Comparison of ENCODE assay signal across 17 cellular contexts in the genomic region with DNA sequence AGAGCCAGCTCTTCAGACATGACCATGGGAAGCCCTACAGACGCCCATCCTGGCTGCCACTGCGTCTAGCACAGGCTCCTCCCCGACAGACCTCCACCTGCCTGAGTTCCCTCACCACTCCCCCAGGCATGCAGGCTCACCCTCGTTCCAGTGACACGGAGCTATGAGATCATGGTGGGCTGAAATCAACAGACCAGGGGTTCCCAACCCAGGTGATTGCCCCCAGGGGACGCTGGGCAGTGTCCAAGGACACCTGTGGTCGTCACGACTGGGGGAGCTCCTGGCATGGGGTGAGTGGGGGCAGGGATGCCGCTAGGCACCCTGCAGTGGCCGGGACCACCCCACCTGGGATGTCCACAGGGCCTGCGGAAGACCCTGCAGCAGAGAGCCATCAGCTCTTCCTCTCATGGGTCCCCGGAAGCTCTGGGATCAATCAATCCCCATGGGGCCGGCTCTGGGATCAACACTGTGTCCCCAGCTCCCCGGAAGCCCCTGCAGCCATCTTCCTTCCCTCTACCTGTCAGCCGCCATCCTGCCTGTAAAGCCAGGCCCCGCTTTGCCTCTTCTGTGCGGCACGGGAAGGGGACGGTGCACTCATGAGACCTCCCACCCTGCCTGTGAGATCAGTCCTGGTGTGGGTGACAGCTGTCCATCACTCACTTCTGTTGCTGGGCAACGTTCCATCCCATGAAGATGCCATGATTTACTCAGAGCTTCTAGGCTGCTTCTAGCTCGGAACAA. TPM values are rescaled to one million over a fixed set of nuclear protein-coding genes. Genes with fewer than 3 reads are reported as not detected.
DNase-seq lines count a peak whose midpoint lies in the region; ATAC-seq and TF ChIP-seq lines count a peak whose summit lies in the region.
"Had no signal": no experiment of that assay in that cellular context is flagged by ENCODE, and none has a peak within 500 bp of the region (broad histone marks: within the 10 kb centered on the region; RNA-seq: fewer than 3 reads in every experiment).

No MANE protein-coding gene starts in this region.

- H3K4me3 ChIP-seq in upper lobe of right lung: no peak overlapping the region

- ATAC-seq in left cardiac atrium: no peak
- ATAC-seq in Right ventricle myocardium inferior: no peak
- ATAC-seq in upper lobe of right lung: no peak
- ATAC-seq: CD8-positive, alpha-beta T cell; Panc1 had no signal

- H3K36me3 Mint-ChIP-seq in neural crest cell (ENCODE audit: low read depth): peaks cover 8% of the 10 kb centered on the region
- H3K36me3 Mint-ChIP-seq: CD8-positive, alpha-beta T cell; IgD-negative memory B cell had no signal

- DNase-seq in left cardiac atrium (peak; percentile 11), Right ventricle myocardium inferior (ENCODE audit: missing footprints) (no peak), neural crest cell (ENCODE audit: low read depth, low spot score) (no peak), upper lobe of right lung (peak; percentile 52), GM20000 (ENCODE audit: low spot score) (no peak)
- no peak for DNase-seq in stimulated activated CD4-positive, alpha-beta T cell treated with anti-CD3 and anti-CD28 coated beads, Interleukin-1b, Interleukin-23, amount 100 ng/mL, for 48 hours
- DNase-seq: CD8-positive, alpha-beta T cell; NCI-H2029 treated with DMSO at 0.1 percent for 48 hours; NCI-H524 treated with DMSO at 0.1 percent for 48 hours; SHP77 had no signal

- H3K27ac ChIP-seq in angular gyrus (ENCODE audit: low read depth, low read length): peak overlapping the region; percentile 59
- no peak overlapping the region for H3K27ac ChIP-seq in upper lobe of right lung

- H3K27me3 ChIP-seq in upper lobe of right lung: peaks cover 5% of the 10 kb centered on the region

- H3K4me1 ChIP-seq in upper lobe of right lung: no peaks in the 10 kb centered on the region

- peaks cover 11% of the 10 kb centered on the region for H3K9me3 Mint-ChIP-seq in neural crest cell

- H3K27ac Mint-ChIP-seq in neural crest cell (ENCODE audit: unreplicated experiment): no peak overlapping the region
- H3K27ac Mint-ChIP-seq: B cell had no signal

- H3K9me3 ChIP-seq in upper lobe of right lung: no peaks in the 10 kb centered on the region

- H3K36me3 ChIP-seq in upper lobe of right lung: no peaks in the 10 kb centered on the region

- peaks cover 48% of the 10 kb centered on the region for H3K4me1 Mint-ChIP-seq in neural crest cell

- no peak for TF ChIP-seq CTCF in neural crest cell (conservative IDR thresholded peaks at IDR 0.05)
- TF ChIP-seq CTCF in upper lobe of right lung (IDR thresholded peaks at IDR 0.05): no peak
- TF ChIP-seq CTCF in GM20000 (IDR thresholded peaks at IDR 0.05; ENCODE audit: extremely low read depth, missing control alignments): no peak

- intact Hi-C loops in left cardiac atrium (cut with DNase I): no loop called here
- intact Hi-C loops in Right ventricle myocardium inferior (cut with DNase I): no loop called here
- intact Hi-C loops in upper lobe of right lung (cut with DNase I): no loop called here

- peak overlapping the region; percentile 55 for H3K4me3 Mint-ChIP-seq in neural crest cell
- H3K4me3 Mint-ChIP-seq: B cell; CD8-positive, alpha-beta T cell had no signal

- peaks cover 27% of the 10 kb centered on the region for H3K27me3 Mint-ChIP-seq in neural crest cell (ENCODE audit: low read depth)

RNA-seq across cellular contexts. Expression of gene MADCAM1, which starts 12.8 kb away (rescaled TPM):
- under 1 TPM; 0.24 to 0.41 TPM for total RNA-seq in left cardiac atrium
- 0.19 TPM for total RNA-seq in Right ventricle myocardium inferior
- 0.75 and 1.1 TPM in 2 replicates for total RNA-seq in neural crest cell
- 1.2 TPM for total RNA-seq in upper lobe of right lung
- total RNA-seq: Daoy, H4 had no signal

RNA-seq across cellular contexts. Expression of gene SHC2, which starts 22.7 kb away (rescaled TPM):
- 10 to 100 TPM; 10.7 to 19.4 TPM for total RNA-seq in left cardiac atrium
- 10.7 TPM for total RNA-seq in Right ventricle myocardium inferior
- total RNA-seq in neural crest cell: 39.0 and 45.2 TPM in 2 replicates
- 37.8 TPM for total RNA-seq in upper lobe of right lung
- total RNA-seq: B cell, HT-29 had no signal

RNA-seq across cellular contexts. Expression of gene TPGS1, which starts 23.8 kb away (rescaled TPM):
- total RNA-seq in left cardiac atrium (10 to 100 TPM; 12.1 to 14.9 TPM), Right ventricle myocardium inferior (10.3 TPM), neural crest cell (22.3 TPM in 2 replicates), upper lobe of right lung (19.9 TPM)

RNA-seq across cellular contexts. Expression of gene CDC34, which starts 48.1 kb away (rescaled TPM):
- total RNA-seq in left cardiac atrium (10 to 100 TPM; 63.9 to 71.0 TPM), Right ventricle myocardium inferior (109 TPM), neural crest cell (106 and 111 TPM in 2 replicates), upper lobe of right lung (40.9 TPM)

Comparison
In these comparisons a context has a peak if more than half of its experiments do, and no peak if none do; other contexts are left out.
1. DNase-seq: peak in left cardiac atrium (single experiment) and upper lobe of right lung (single experiment); none in Right ventricle myocardium inferior (single experiment), neural crest cell (single experiment), stimulated activated CD4-positive, alpha-beta T cell treated with anti-CD3 and anti-CD28 coated beads, Interleukin-1b, Interleukin-23, amount 100 ng/mL, for 48 hours (single experiment) and GM20000 (single experiment).